ENCODE assay signal across 8 cellular contexts in the genomic region with DNA sequence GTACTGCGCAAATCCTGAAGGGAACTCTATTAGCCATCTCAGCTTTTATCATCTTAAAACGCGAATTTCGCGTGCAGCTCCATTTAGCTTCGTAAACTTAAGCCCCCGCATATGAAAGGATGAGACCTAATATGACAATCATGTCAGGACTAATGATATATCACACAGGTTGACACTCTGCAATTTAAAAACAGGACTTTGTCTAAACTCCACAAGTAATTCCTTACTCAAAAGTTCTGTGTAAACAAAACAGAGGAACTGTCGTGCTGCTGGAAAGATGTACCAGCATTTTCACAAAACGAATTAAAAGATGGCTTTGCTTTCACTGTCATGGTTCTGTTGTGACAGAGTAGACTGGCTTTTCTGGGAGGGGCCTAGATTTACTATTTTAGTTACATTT. TPM values are rescaled to one million over a fixed set of nuclear protein-coding genes. Genes with fewer than 3 reads are reported as not detected.
DNase-seq lines count a peak whose midpoint lies in the region; ATAC-seq and TF ChIP-seq lines count a peak whose summit lies in the region.

No MANE protein-coding gene starts in this region.

- H3K36me3 ChIP-seq in Peyer's patch (no peaks in the 10 kb centered on the region), ovary (no peaks in the 10 kb centered on the region)

- H3K27ac Mint-ChIP-seq in Calu3 (ENCODE audit: unreplicated experiment) = no peak overlapping the region

- WGBS in ovary, 3 donors = 66 to 71% (median 68%) methylated on average over 9 of the region's 9 CpGs

- H3K4me3 ChIP-seq in Peyer's patch = peak overlapping the region; percentile 76 to 92 (median 80)
- H3K4me3 ChIP-seq in epithelial cell of esophagus (ENCODE audit: low read length) = peak overlapping the region; percentile 78
- H3K4me3 ChIP-seq in ovary = peak overlapping the region; percentile 70

- H3K9me3 ChIP-seq in Peyer's patch = no peaks in the 10 kb centered on the region
- no peaks in the 10 kb centered on the region for H3K9me3 ChIP-seq in ovary

- peaks cover 24% of the 10 kb centered on the region for H3K4me1 Mint-ChIP-seq in Calu3 (ENCODE audit: low read depth, unreplicated experiment)

- CTCF ChIA-PET in Calu3 (lab: Charles Lee) = no interaction called here

- H3K27ac ChIP-seq in Peyer's patch (peak overlapping the region in 3 of 4 donors; percentile 86 to 98 (median 97)), ovary (no peak overlapping the region)

- H3K4me3 Mint-ChIP-seq in Calu3 (ENCODE audit: low read depth, unreplicated experiment) = peak overlapping the region; percentile 96

- H3K9me3 Mint-ChIP-seq in Calu3 (ENCODE audit: low read depth, unreplicated experiment) = no peaks in the 10 kb centered on the region

- intact Hi-C loops in Calu3 (cut with micrococcal nuclease; ENCODE audit: unreplicated experiment) = no loop called here
- intact Hi-C loops in ovary (cut with DNase I) = no loop called here

- no TSS peak for BruUV-seq in Calu3 (replicated peaks; lab: Mats Ljungman, UMichigan)

- no peaks in the 10 kb centered on the region for H3K27me3 Mint-ChIP-seq in Calu3 (ENCODE audit: unreplicated experiment)

- H3K4me1 ChIP-seq in Peyer's patch (peaks cover 0 to 13% (median 7%) of the 10 kb centered on the region in 4 donors), ovary (ENCODE audit: insufficient read depth) (peaks cover 1% of the 10 kb centered on the region)

- TF ChIP-seq CTCF in Calu3 (IDR thresholded peaks at IDR 0.05; ENCODE audit: unreplicated experiment) (no peak), Peyer's patch (IDR thresholded peaks at IDR 0.05) (peak in 1 of 6 experiments; percentile 6), epithelial cell of esophagus (IDR thresholded peaks at IDR 0.05; ENCODE audit: insufficient read depth, low read depth, low read length, missing control alignments) (no peak), ovary (IDR thresholded peaks at IDR 0.05) (no peak)

- H3K27me3 ChIP-seq in Peyer's patch = no peaks in the 10 kb centered on the region
- H3K27me3 ChIP-seq in ovary = no peaks in the 10 kb centered on the region

- DNase-seq in Calu3 (no peak), Peyer's patch (no peak), epithelial cell of esophagus (ENCODE audit: low read depth) (peak; percentile 3), ovary (no peak), A172 (ENCODE audit: low spot score) (no peak), NCI-H2227 treated with DMSO at 0.1 percent for 48 hours (lab: John Stamatoyannopoulos, UW) (no peak)

- TF ChIP-seq POLR2A in Peyer's patch (IDR thresholded peaks at IDR 0.05) = no peak
- TF ChIP-seq POLR2A in ovary (IDR thresholded peaks at IDR 0.05) = no peak

- peaks cover 20% of the 10 kb centered on the region for H3K36me3 Mint-ChIP-seq in Calu3 (ENCODE audit: insufficient read depth, unreplicated experiment)

- no peak for ATAC-seq in GM18520 (IDR thresholded peaks at IDR 0.05; ENCODE audit: unreplicated experiment)
- no peak for ATAC-seq in HG03135 (IDR thresholded peaks at IDR 0.05; ENCODE audit: unreplicated experiment)

- TF ChIP-seq EP300 in ovary (IDR thresholded peaks at IDR 0.05) = no peak

RNA-seq across cellular contexts. Expression of a gene that starts 0.7 kb away (rescaled TPM):
- 3.4 and 4.0 TPM in 2 replicates for total RNA-seq in Calu3 (2022)
- total RNA-seq in Peyer's patch = 10 to 100 TPM in 3 of 4 donors, 1 to 10 TPM in 1; 7.9 to 24.8 (median 17.4) TPM
- total RNA-seq in ovary = 1 to 10 TPM; 2.0 to 6.8 (median 5.3) TPM
- polyA plus RNA-seq in ovary = 1 to 10 TPM; 3.4 to 7.3 TPM
- total RNA-seq in A172 (2014; rRNA removed; shearing (Covaris generic)) = 3.1 and 7.9 TPM in 2 replicates

RNA-seq across cellular contexts. Expression of a gene that starts 0.9 kb away (rescaled TPM):
- total RNA-seq in Calu3 (2022) (6.1 and 6.2 TPM in 2 replicates), Peyer's patch (1 to 10 TPM; 2.5 to 6.7 (median 4.4) TPM), ovary (10 to 100 TPM in 3 of 7 donors, 1 to 10 TPM in 4; 4.2 to 15.2 (median 6.6) TPM)
- polyA plus RNA-seq in ovary = 1 to 10 TPM; 5.2 to 7.2 TPM
- 8.1 and 8.6 TPM in 2 replicates for total RNA-seq in A172 (2014; rRNA removed; shearing (Covaris generic))

Comparison
In these comparisons a context has a peak if more than half of its experiments do, and no peak if none do; other contexts are left out.
1. H3K27ac ChIP-seq: peak in Peyer's patch (3 of 4); none in ovary (0 of 2).
2. Peak in every context shown above with its lines, with median percentiles within 50 percentile points of each other: H3K4me3 ChIP-seq.